ENCODE assay signal across 1 cellular context in genomic region chr5:175967471-175968372, GRCh38.
TF ChIP-seq lines count a peak whose summit lies in the region.
"Not testable (repeated sequence)": the region's sequence is repeated elsewhere in the genome, so short reads cannot be mapped to it uniquely, and the experiment has no call there.

Gene THOC3, minus strand, starts transcription at chr5:175968315. Its CDS starts 107 bp downstream, at chr5:175968208.

TF ChIP-seq in K562, 482 proteins besides CTCF, POLR2A, EP300 and RAD21 (continued from another document):
- TF ChIP-seq NR2C2 (CRISPR knock-in tag; IDR thresholded peaks at IDR 0.05); CREB1 (IDR thresholded peaks at IDR 0.05): not testable (repeated sequence)
- peak; percentile 31; the same call in 1 of the 2 replicates for TF ChIP-seq NR2C2 (tag; IDR thresholded peaks at IDR 0.05)
- 0 out of 4 replicates have a peak, but pooled peaks of 1 of the 2 experiments have one; percentile 19 for TF ChIP-seq SIN3A (IDR thresholded peaks at IDR 0.05; ENCODE audit: borderline replicate concordance in 2 of 2, control insufficient read depth in 1 of 2, low read depth in 2 of 2, low read length in 2 of 2)
- TF ChIP-seq ZBTB11 (CRISPR knock-in tag; IDR thresholded peaks at IDR 0.05) = peak in 1 of 3 experiments; percentile 62; a peak in 2 of 6 replicates
- TF ChIP-seq CXXC5 (CRISPR knock-in tag; IDR thresholded peaks at IDR 0.05) = peak; percentile 63
- peak; percentile 46 for TF ChIP-seq CREB1 (CRISPR knock-in tag; IDR thresholded peaks at IDR 0.05)
- TF ChIP-seq CTBP1 (IDR thresholded peaks at IDR 0.05; ENCODE audit: borderline replicate concordance) = peak; percentile 44; the same call in 1 of the 2 replicates
- TF ChIP-seq HCFC1 (IDR thresholded peaks at IDR 0.05; ENCODE audit: low read depth, low read length) = 0 out of 2 replicates have a peak, but pooled peaks have one; percentile 55
- TF ChIP-seq PHF8 (IDR thresholded peaks at IDR 0.05; ENCODE audit: borderline replicate concordance, low read length) = peak; percentile 47; the same call in 1 of the 2 replicates
- TF ChIP-seq, protein P1, sequence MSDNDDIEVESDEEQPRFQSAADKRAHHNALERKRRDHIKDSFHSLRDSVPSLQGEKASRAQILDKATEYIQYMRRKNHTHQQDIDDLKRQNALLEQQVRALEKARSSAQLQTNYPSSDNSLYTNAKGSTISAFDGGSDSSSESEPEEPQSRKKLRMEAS (CRISPR knock-in tag; IDR thresholded peaks at IDR 0.05) = 0 out of 2 replicates have a peak, but pooled peaks have one; percentile 31
- TF ChIP-seq, protein P2, sequence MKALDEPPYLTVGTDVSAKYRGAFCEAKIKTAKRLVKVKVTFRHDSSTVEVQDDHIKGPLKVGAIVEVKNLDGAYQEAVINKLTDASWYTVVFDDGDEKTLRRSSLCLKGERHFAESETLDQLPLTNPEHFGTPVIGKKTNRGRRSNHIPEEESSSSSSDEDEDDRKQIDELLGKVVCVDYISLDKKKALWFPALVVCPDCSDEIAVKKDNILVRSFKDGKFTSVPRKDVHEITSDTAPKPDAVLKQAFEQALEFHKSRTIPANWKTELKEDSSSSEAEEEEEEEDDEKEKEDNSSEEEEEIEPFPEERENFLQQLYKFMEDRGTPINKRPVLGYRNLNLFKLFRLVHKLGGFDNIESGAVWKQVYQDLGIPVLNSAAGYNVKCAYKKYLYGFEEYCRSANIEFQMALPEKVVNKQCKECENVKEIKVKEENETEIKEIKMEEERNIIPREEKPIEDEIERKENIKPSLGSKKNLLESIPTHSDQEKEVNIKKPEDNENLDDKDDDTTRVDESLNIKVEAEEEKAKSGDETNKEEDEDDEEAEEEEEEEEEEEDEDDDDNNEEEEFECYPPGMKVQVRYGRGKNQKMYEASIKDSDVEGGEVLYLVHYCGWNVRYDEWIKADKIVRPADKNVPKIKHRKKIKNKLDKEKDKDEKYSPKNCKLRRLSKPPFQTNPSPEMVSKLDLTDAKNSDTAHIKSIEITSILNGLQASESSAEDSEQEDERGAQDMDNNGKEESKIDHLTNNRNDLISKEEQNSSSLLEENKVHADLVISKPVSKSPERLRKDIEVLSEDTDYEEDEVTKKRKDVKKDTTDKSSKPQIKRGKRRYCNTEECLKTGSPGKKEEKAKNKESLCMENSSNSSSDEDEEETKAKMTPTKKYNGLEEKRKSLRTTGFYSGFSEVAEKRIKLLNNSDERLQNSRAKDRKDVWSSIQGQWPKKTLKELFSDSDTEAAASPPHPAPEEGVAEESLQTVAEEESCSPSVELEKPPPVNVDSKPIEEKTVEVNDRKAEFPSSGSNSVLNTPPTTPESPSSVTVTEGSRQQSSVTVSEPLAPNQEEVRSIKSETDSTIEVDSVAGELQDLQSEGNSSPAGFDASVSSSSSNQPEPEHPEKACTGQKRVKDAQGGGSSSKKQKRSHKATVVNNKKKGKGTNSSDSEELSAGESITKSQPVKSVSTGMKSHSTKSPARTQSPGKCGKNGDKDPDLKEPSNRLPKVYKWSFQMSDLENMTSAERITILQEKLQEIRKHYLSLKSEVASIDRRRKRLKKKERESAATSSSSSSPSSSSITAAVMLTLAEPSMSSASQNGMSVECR (CRISPR knock-in tag; IDR thresholded peaks at IDR 0.05) = peak; percentile 53; the same call in 1 of the 2 replicates
- TF ChIP-seq MNT (conservative IDR thresholded peaks at IDR 0.05) = 0 out of 4 replicates have a peak, but pooled peaks of 1 of the 2 experiments have one; percentile 26
- 0 out of 4 replicates have a peak, but pooled peaks of 1 of the 2 experiments have one; percentile 14 for TF ChIP-seq SRF (CRISPR knock-in tag; IDR thresholded peaks at IDR 0.05)
- peak; percentile 58; the same call in 1 of the 2 replicates for TF ChIP-seq ZNF143 (CRISPR knock-in tag; IDR thresholded peaks at IDR 0.05)
- peak; percentile 63 for TF ChIP-seq RBFOX2 (IDR thresholded peaks at IDR 0.05; ENCODE audit: low read depth, low read length)
- TF ChIP-seq EP400 (IDR thresholded peaks at IDR 0.05) = peak; percentile 30; the same call in 1 of the 2 replicates
- peak; percentile 23; the same call in 1 of the 2 replicates for TF ChIP-seq TFAP4 (CRISPR knock-in tag; IDR thresholded peaks at IDR 0.05; ENCODE audit: borderline replicate concordance)
- peak in 1 of 2 experiments; percentile 60; a peak in 1 of 4 replicates for TF ChIP-seq HDAC1 (IDR thresholded peaks at IDR 0.05)
- peak; percentile 44 for TF ChIP-seq KDM5B (IDR thresholded peaks at IDR 0.05; ENCODE audit: insufficient replicate concordance, low read depth, low read length)
- TF ChIP-seq, protein P3, sequence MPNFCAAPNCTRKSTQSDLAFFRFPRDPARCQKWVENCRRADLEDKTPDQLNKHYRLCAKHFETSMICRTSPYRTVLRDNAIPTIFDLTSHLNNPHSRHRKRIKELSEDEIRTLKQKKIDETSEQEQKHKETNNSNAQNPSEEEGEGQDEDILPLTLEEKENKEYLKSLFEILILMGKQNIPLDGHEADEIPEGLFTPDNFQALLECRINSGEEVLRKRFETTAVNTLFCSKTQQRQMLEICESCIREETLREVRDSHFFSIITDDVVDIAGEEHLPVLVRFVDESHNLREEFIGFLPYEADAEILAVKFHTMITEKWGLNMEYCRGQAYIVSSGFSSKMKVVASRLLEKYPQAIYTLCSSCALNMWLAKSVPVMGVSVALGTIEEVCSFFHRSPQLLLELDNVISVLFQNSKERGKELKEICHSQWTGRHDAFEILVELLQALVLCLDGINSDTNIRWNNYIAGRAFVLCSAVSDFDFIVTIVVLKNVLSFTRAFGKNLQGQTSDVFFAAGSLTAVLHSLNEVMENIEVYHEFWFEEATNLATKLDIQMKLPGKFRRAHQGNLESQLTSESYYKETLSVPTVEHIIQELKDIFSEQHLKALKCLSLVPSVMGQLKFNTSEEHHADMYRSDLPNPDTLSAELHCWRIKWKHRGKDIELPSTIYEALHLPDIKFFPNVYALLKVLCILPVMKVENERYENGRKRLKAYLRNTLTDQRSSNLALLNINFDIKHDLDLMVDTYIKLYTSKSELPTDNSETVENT (CRISPR knock-in tag; IDR thresholded peaks at IDR 0.05) = peak; percentile 33; the same call in 1 of the 2 replicates
- peak; percentile 52 for TF ChIP-seq SUPT5H (IDR thresholded peaks at IDR 0.05)
- peak; percentile 67 for TF ChIP-seq POLR2G (IDR thresholded peaks at IDR 0.05; ENCODE audit: low read depth, low read length)
TF ChIP-seq in K562: peak in this region for 30; not testable (repeated sequence) for 452.
